In the genomic region with DNA sequence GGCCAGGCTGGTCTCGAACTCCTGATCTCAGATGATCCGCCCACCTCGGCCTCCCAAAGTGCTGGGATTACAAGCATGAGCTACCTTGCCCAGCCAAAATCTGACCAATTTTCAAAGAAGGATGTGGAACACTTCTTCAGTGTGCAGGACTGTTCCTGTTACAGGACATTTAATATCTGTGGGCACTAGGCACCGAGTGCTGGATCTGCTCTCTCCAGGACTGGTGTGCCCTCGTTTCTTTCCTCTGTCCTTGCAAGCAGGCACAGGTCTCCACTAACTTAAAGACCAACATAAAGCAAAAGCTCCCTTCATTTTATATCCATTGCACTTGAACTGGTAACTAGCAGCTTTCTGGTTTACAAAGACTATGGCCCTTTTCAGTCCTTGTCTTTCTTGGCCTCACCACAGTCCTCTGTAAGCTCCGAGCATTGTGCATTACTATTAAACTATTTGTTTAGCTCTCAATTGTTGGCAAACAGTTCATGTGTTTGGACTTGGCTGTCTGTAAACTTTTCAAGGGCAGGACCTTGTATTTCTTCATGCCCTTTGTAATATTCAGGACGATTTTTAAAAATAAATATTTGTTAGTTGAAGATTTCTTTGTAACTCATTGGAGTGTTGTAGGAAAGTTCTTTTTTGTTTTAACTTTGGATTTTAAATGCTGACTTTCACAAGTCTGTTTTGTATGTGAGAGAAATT, we compare ENCODE assay signal across 23 cellular contexts. TPM values are rescaled to one million over a fixed set of nuclear protein-coding genes. Genes with fewer than 3 reads are reported as not detected.
A peak's percentile ranks its signal among the peaks of the same experiment; 100 is the strongest.
DNase-seq lines count a peak whose midpoint lies in the region; ATAC-seq and TF ChIP-seq lines count a peak whose summit lies in the region.
"Had no signal": no experiment of that assay in that cellular context is flagged by ENCODE, and none has a peak within 500 bp of the region (broad histone marks: within the 10 kb centered on the region; RNA-seq: fewer than 3 reads in every experiment).

No MANE protein-coding gene starts in this region.

- no peaks in the 10 kb centered on the region for H3K27me3 ChIP-seq in esophagus (ENCODE audit: control insufficient read depth in 1 of 2, insufficient read depth in 2 of 2, low read length in 2 of 2)
- H3K27me3 ChIP-seq in lower lobe of right lung (ENCODE audit: low read depth), result no peaks in the 10 kb centered on the region
- H3K27me3 ChIP-seq: gastroesophageal sphincter, spleen, upper lobe of left lung had no signal

- H3K27ac ChIP-seq in esophagus (ENCODE audit: low read depth in 2 of 2, low read length in 1 of 2) (peak overlapping the region; percentile 41 to 60), lower lobe of right lung (no peak overlapping the region)
- H3K27ac ChIP-seq: cardiac muscle cell, coronary artery, gastroesophageal sphincter, SK-N-MC, upper lobe of left lung had no signal

- peaks cover 0 to 2% of the 10 kb centered on the region in 2 donors for H3K4me1 ChIP-seq in esophagus (ENCODE audit: control insufficient read depth in 2 of 2, insufficient read depth in 2 of 2, low read length in 1 of 2)
- peaks cover 14% of the 10 kb centered on the region for H3K4me1 ChIP-seq in lower lobe of right lung
- H3K4me1 ChIP-seq: gastroesophageal sphincter, spleen had no signal

- H3K36me3 ChIP-seq in esophagus (ENCODE audit: control insufficient read depth in 2 of 2, insufficient read depth in 2 of 2, low read length in 1 of 2), result no peaks in the 10 kb centered on the region
- no peaks in the 10 kb centered on the region for H3K36me3 ChIP-seq in lower lobe of right lung
- H3K36me3 ChIP-seq: cardiac muscle cell, gastroesophageal sphincter, spleen, upper lobe of left lung had no signal

- 58 to 63% methylated on average over 7 of the region's 7 CpGs for WGBS in esophagus, 2 donors

- H3K9me3 ChIP-seq in esophagus (ENCODE audit: control insufficient read depth in 2 of 2, insufficient read depth in 1 of 2, low read depth in 1 of 2, low read length in 1 of 2) (no peaks in the 10 kb centered on the region), lower lobe of right lung (no peaks in the 10 kb centered on the region)
- H3K9me3 ChIP-seq: gastroesophageal sphincter, spleen, upper lobe of left lung had no signal

- ATAC-seq in lower lobe of right lung (peak; percentile 62 to 84), HG02938 (IDR thresholded peaks at IDR 0.05; ENCODE audit: unreplicated experiment) (no peak), HG03521 (IDR thresholded peaks at IDR 0.05; ENCODE audit: unreplicated experiment) (no peak)
- ATAC-seq: activated CD8-positive, alpha-beta T cell treated with anti-CD3 and anti-CD28 coated beads for 36 hours; gastroesophageal sphincter; K562 had no signal

- H3K4me3 ChIP-seq in LNCaP clone FGC (ENCODE audit: low read depth, low read length) (no peak overlapping the region), esophagus (ENCODE audit: low read depth in 1 of 2, low read length in 2 of 2) (no peak overlapping the region), lower lobe of right lung (no peak overlapping the region)
- H3K4me3 ChIP-seq: cardiac muscle cell, coronary artery, gastroesophageal sphincter, K562, SK-N-MC, spleen, upper lobe of left lung had no signal

- TF ChIP-seq CTCF in LNCaP clone FGC (IDR thresholded peaks at IDR 0.05; ENCODE audit: control insufficient read depth, extremely low read depth, insufficient read depth), result no peak
- no peak for TF ChIP-seq CTCF in lower lobe of right lung (IDR thresholded peaks at IDR 0.05)

- DNase-seq in LNCaP clone FGC (ENCODE audit: low read depth), result peak; percentile 67
- no peak for DNase-seq in lower lobe of right lung
- no peak for DNase-seq in anterior cingulate cortex (lab: John Stamatoyannopoulos, UW)
- no peak for DNase-seq in GM19240 (ENCODE audit: insufficient read length, low spot score)
- DNase-seq: activated CD8-positive, alpha-beta T cell treated with anti-CD3 and anti-CD28 coated beads for 36 hours; CD4-positive, CD25-positive, alpha-beta regulatory T cell; endodermal cell; NCI-H1105; NCI-H1930; NCI-H345; NCI-H748 treated with DMSO at 0.1 percent for 48 hours; nephron progenitor cell; retina; spleen; upper lobe of left lung had no signal

- intact Hi-C loops in lower lobe of right lung (cut with DNase I), result no loop called here

RNA-seq across cellular contexts. Expression of gene ARHGEF28, which starts 37.3 kb away (rescaled TPM):
- polyA plus RNA-seq in esophagus, result 1 to 10 TPM; 5.9 to 6.5 TPM
- 30.4 TPM for total RNA-seq in lower lobe of right lung
- total RNA-seq: CD4-positive, CD25-positive, alpha-beta regulatory T cell had no signal
- polyA plus RNA-seq: cardiac muscle cell; CD4-positive, CD25-positive, alpha-beta regulatory T cell; K562 had no signal

Comparison
In these comparisons a context has a peak if more than half of its experiments do, and no peak if none do; other contexts are left out.
1. ATAC-seq: peak in lower lobe of right lung (2 of 2); none in HG02938 (single experiment) and HG03521 (single experiment).